In the genomic region with DNA sequence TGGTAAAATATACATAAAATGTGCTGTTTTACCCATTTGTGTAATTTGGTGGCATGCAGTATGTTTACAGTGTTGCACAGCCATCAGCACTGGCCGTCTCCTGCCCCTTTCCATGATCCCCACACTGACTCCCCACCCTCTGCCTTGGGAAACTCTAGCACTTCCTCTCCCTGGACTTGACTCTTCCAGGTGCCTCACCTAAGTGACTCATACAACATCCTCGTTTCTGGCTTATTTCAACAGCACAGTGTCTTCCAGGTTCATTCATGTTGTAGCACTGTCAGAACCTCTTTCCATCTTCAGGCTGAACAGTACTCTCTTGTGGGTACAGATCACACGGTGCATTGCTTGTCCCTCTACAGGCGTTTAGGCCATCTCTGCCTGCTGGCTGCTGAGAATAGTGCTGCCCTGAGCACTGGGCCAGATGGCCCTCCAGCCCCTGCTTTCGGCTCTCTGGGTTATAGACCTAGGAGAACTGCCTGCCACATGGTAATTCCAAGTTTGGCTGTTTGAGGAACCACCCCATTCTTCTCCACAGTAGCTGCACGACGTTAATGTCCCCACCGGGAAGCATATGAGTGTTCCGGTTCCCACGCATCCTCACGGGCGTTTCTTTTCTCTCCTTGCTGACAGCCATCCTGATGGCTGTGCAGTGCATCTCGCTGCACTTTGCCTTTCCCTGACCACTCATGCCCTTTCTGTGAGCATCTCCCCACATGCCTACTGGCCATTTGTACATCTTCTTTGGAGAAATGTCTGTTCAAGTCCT, we compare ENCODE assay signal across 1 cellular context.
TF ChIP-seq lines count a peak whose summit lies in the region.

No MANE protein-coding gene starts in this region.

TF ChIP-seq in A549, 52 proteins besides CTCF, POLR2A, EP300 and RAD21:
- TF ChIP-seq CHD4 (IDR thresholded peaks at IDR 0.05; ENCODE audit: borderline replicate concordance) (no peak), FOSB (CRISPR knock-in tag; IDR thresholded peaks at IDR 0.05) (no peak), TFCP2L1 (CRISPR knock-in tag; IDR thresholded peaks at IDR 0.05) (no peak), HOXA7 (CRISPR knock-in tag; IDR thresholded peaks at IDR 0.05) (no peak), CHD2 (IDR thresholded peaks at IDR 0.05; ENCODE audit: low read length, partially characterized antibody) (no peak), HEYL (CRISPR knock-in tag; IDR thresholded peaks at IDR 0.05) (no peak), CBX8 (IDR thresholded peaks at IDR 0.05) (no peak), PBX3 (IDR thresholded peaks at IDR 0.05) (no peak), KDM1A (IDR thresholded peaks at IDR 0.05; ENCODE audit: low read depth) (no peak), RARB (CRISPR knock-in tag; IDR thresholded peaks at IDR 0.05) (no peak), NPAS2 (CRISPR knock-in tag; IDR thresholded peaks at IDR 0.05; ENCODE audit: borderline replicate concordance) (no peak), EHF (CRISPR knock-in tag; IDR thresholded peaks at IDR 0.05) (no peak), NR3C1 (IDR thresholded peaks at IDR 0.05) (no peak), ZNF302 (CRISPR knock-in tag; IDR thresholded peaks at IDR 0.05) (no peak), ZFP36 (IDR thresholded peaks at IDR 0.05; ENCODE audit: borderline replicate concordance, partially characterized antibody) (no peak), SREBF2 (IDR thresholded peaks at IDR 0.05) (no peak), JUNB (IDR thresholded peaks at IDR 0.05) (no peak)
- TF ChIP-seq, protein P1, sequence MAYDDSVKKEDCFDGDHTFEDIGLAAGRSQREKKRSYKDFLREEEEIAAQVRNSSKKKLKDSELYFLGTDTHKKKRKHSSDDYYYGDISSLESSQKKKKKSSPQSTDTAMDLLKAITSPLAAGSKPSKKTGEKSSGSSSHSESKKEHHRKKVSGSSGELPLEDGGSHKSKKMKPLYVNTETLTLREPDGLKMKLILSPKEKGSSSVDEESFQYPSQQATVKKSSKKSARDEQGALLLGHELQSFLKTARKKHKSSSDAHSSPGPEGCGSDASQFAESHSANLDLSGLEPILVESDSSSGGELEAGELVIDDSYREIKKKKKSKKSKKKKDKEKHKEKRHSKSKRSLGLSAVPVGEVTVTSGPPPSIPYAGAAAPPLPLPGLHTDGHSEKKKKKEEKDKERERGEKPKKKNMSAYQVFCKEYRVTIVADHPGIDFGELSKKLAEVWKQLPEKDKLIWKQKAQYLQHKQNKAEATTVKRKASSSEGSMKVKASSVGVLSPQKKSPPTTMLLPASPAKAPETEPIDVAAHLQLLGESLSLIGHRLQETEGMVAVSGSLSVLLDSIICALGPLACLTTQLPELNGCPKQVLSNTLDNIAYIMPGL (CRISPR knock-in tag; IDR thresholded peaks at IDR 0.05; ENCODE audit: borderline replicate concordance): no peak
- TF ChIP-seq, protein P2, sequence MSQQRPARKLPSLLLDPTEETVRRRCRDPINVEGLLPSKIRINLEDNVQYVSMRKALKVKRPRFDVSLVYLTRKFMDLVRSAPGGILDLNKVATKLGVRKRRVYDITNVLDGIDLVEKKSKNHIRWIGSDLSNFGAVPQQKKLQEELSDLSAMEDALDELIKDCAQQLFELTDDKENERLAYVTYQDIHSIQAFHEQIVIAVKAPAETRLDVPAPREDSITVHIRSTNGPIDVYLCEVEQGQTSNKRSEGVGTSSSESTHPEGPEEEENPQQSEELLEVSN (IDR thresholded peaks at IDR 0.05; ENCODE audit: borderline replicate concordance, low read depth): no peak
